ENCODE assay signal across 28 cellular contexts in genomic region chr4:5882947-5883346, GRCh38. TPM values are rescaled to one million over a fixed set of nuclear protein-coding genes. Genes with fewer than 3 reads are reported as not detected.
DNase-seq lines count a peak whose midpoint lies in the region; ATAC-seq and TF ChIP-seq lines count a peak whose summit lies in the region.
"Had no signal": no experiment of that assay in that cellular context is flagged by ENCODE, and none has a peak within 500 bp of the region (broad histone marks: within the 10 kb centered on the region; RNA-seq: fewer than 3 reads in every experiment).

No MANE protein-coding gene starts in this region.

- H3K36me3 Mint-ChIP-seq in neural crest cell (ENCODE audit: low read depth) = no peaks in the 10 kb centered on the region
- H3K36me3 Mint-ChIP-seq: CD4-positive, CD25-positive, alpha-beta regulatory T cell had no signal

- DNase-seq in COLO668 (lab: John Stamatoyannopoulos, UW; ENCODE audit: unreplicated experiment) (peak; percentile 38), NCI-H69 (lab: John Stamatoyannopoulos, UW) (peak; percentile 47), neural crest cell (ENCODE audit: low read depth, low spot score) (no peak), NCI-H226 (no peak)
- DNase-seq: CD4-positive, CD25-positive, alpha-beta regulatory T cell; COR-L47; DND-41; H7; HFFc6; MM.1S; NCI-H1048; NCI-H1417 treated with DMSO at 0.1 percent for 48 hours; NCI-H187; NCI-H2107; NCI-H345; NCI-H524 treated with DMSO at 0.1 percent for 48 hours; Right ventricle myocardium superior; T-helper 2 cell had no signal

- ATAC-seq in esophagus mucosa = peak; percentile 73
- ATAC-seq in HG03095 (IDR thresholded peaks at IDR 0.05; ENCODE audit: unreplicated experiment) = no peak
- ATAC-seq in GM18502 (IDR thresholded peaks at IDR 0.05; ENCODE audit: poor library complexity, unreplicated experiment) = no peak
- ATAC-seq: A549, GM12878, HepG2, K562 had no signal

- no peaks in the 10 kb centered on the region for H3K27me3 Mint-ChIP-seq in neural crest cell (ENCODE audit: low read depth)

- peaks cover 62% of the 10 kb centered on the region for H3K4me1 Mint-ChIP-seq in neural crest cell

- H3K9me3 Mint-ChIP-seq in neural crest cell = no peaks in the 10 kb centered on the region

- no peak overlapping the region for H3K27ac Mint-ChIP-seq in neural crest cell (ENCODE audit: unreplicated experiment)
- H3K27ac Mint-ChIP-seq: B cell; CD4-positive, CD25-positive, alpha-beta regulatory T cell; HFFc6 had no signal

- H3K4me3 Mint-ChIP-seq in neural crest cell = peak overlapping the region; percentile 69
- H3K4me3 Mint-ChIP-seq: B cell; CD4-positive, CD25-positive, alpha-beta regulatory T cell; HFFc6 had no signal

- TF ChIP-seq CTCF in neural crest cell (conservative IDR thresholded peaks at IDR 0.05) = no peak

RNA-seq across cellular contexts. Expression of gene CRMP1, which starts 9.9 kb away (rescaled TPM):
- total RNA-seq in esophagus mucosa (1.8 TPM), neural crest cell (245 and 251 TPM in 2 replicates)
- total RNA-seq: B cell; CD4-positive, CD25-positive, alpha-beta regulatory T cell; HepG2; HFFc6; HT-29; OCI-LY7 had no signal

Comparison
In these comparisons a context has a peak if more than half of its experiments do, and no peak if none do; other contexts are left out.
1. DNase-seq: peak in COLO668 (single experiment) and NCI-H69 (single experiment); none in neural crest cell (single experiment) and NCI-H226 (single experiment).
2. RNA of gene CRMP1, which starts 9.9 kb away (total RNA-seq): 245 to 251 TPM in neural crest cell; 1.8 TPM in esophagus mucosa (single experiment); every median in the first group is over 10 times any median in the second.